In the genomic region with DNA sequence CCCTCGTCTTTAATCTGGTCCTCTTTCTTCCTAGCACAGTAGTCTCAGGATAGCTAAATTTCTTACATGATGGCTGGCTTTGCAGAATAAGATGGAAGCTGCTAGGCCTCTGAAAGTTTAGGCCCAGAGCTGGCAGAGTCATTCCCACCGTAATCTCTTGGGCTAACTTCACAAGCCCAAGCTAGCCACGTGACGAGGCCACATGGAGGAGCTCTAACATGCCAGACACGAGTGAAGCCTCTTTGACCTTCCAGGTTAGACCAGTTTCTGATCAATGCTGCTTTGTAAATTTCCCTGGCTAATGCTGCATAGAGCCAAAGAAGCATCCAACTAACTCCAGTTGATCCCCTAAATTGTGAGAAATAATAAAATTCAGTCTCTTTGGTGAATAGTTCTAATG, we compare ENCODE assay signal across 13 cellular contexts. TPM values are rescaled to one million over a fixed set of nuclear protein-coding genes. Genes with fewer than 3 reads are reported as not detected.
DNase-seq lines count a peak whose midpoint lies in the region; ATAC-seq, FAIRE-seq and TF ChIP-seq lines count a peak whose summit lies in the region.
"Had no signal": no experiment of that assay in that cellular context is flagged by ENCODE, and none has a peak within 500 bp of the region (broad histone marks: within the 10 kb centered on the region; RNA-seq: fewer than 3 reads in every experiment).

No MANE protein-coding gene starts in this region.

- ATAC-seq in GM19463 (IDR thresholded peaks at IDR 0.05; ENCODE audit: unreplicated experiment), result no peak
- ATAC-seq: A549, left cardiac atrium had no signal

- H3K4me3 ChIP-seq in bronchial epithelial cell (ENCODE audit: low read depth, low read length) (no peak overlapping the region), neuron (ENCODE audit: low read length) (no peak overlapping the region)
- H3K4me3 ChIP-seq: A549 had no signal

- H2AFZ ChIP-seq in neuron (ENCODE audit: low read depth, low read length), result peak overlapping the region; percentile 71

- no peaks in the 10 kb centered on the region for H3K36me3 ChIP-seq in bronchial epithelial cell (ENCODE audit: control insufficient read depth, insufficient read depth, low read length)
- H3K36me3 ChIP-seq in neuron (ENCODE audit: insufficient read depth, low read length), result no peaks in the 10 kb centered on the region
- H3K36me3 ChIP-seq: neutrophil had no signal

- no peaks in the 10 kb centered on the region for H3K4me1 ChIP-seq in neuron (ENCODE audit: insufficient read depth, low read length)
- H3K4me1 ChIP-seq: A549 had no signal

- DNase-seq in NCI-H146 (lab: John Stamatoyannopoulos, UW), result peak; percentile 23
- no peak for DNase-seq in NCI-H146 treated with DMSO at 0.1 percent for 48 hours (lab: John Stamatoyannopoulos, UW; ENCODE audit: unreplicated experiment)
- peak; percentile 5 for DNase-seq in M059J (ENCODE audit: low read depth)
- DNase-seq in bronchial epithelial cell (ENCODE audit: low read depth), result peak; percentile 32
- no peak for DNase-seq in NCI-H1092 treated with DMSO at 0.1 percent for 48 hours (lab: John Stamatoyannopoulos, UW)
- DNase-seq in 8988T, result no peak
- DNase-seq: left cardiac atrium, NCI-H187 treated with DMSO at 0.1 percent for 48 hours had no signal

- peak; percentile 43 for FAIRE-seq in bronchial epithelial cell (lab: Jason Lieb, UNC)
- FAIRE-seq: A549, GM18507 had no signal

- H3K27me3 ChIP-seq in bronchial epithelial cell (ENCODE audit: control insufficient read depth, insufficient read depth, low read length) (no peaks in the 10 kb centered on the region), neuron (ENCODE audit: insufficient read depth, low read length) (no peaks in the 10 kb centered on the region)

- H3K9me3 ChIP-seq in neuron (ENCODE audit: low read length), result no peaks in the 10 kb centered on the region
- H3K9me3 ChIP-seq: A549, neutrophil had no signal

- peak; percentile 43 for TF ChIP-seq CTCF in bronchial epithelial cell (IDR thresholded peaks at IDR 0.05; ENCODE audit: insufficient read depth, low read length, severe bottlenecking)

RNA-seq across cellular contexts. Expression of gene CENPE, which starts 9.5 kb away (rescaled TPM):
- total RNA-seq in M059J (2014; rRNA removed; shearing (Covaris generic)), result 15.9 and 21.3 TPM in 2 replicates
- 1.3 and 6.3 TPM in 2 replicates for total RNA-seq in bronchial epithelial cell

Comparison
In these comparisons a context has a peak if more than half of its experiments do, and no peak if none do; other contexts are left out.
1. DNase-seq: peak in NCI-H146 (single experiment), M059J (single experiment) and bronchial epithelial cell (single experiment); none in NCI-H146 treated with DMSO at 0.1 percent for 48 hours (single experiment), NCI-H1092 treated with DMSO at 0.1 percent for 48 hours (single experiment) and 8988T (single experiment).